In the genomic region with DNA sequence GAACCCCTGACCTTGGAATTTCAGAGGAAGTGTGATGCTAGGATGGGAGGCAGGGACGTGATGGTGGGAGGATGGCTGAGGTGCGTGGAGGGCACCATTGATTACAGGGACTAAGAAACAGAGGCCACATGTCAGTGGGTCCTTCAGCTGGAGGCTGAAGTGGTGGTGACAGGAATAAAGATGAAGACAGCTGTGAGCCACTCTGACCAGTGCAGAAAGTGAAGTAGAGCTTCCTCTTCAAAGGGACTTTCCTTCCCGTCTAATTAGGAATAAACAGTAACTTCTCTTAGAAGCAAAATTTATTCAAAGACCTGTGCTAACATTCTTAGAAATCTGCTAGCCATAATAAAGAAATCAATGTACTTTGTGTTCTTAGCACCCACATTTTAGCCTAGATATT, we compare ENCODE assay signal across 20 cellular contexts. TPM values are rescaled to one million over a fixed set of nuclear protein-coding genes. Genes with fewer than 3 reads are reported as not detected.
"Had no signal": no experiment of that assay in that cellular context is flagged by ENCODE, and none has a peak within 500 bp of the region (broad histone marks: within the 10 kb centered on the region; RNA-seq: fewer than 3 reads in every experiment).

No MANE protein-coding gene starts in this region.

- H3K27ac Mint-ChIP-seq: activated T-helper 2 cell treated with anti-CD3 and anti-CD28 coated beads, Interferon-gamma antibody, Interleukin-2, Interleukin-4, amounts not matched to agents 10 μg/mL and 5 μg/mL and 100 μg/mL, durations not matched to agents 14 hours and 24 hours and 36 hours; natural killer cell had no signal

- H3K9me3 Mint-ChIP-seq: activated T-helper 2 cell treated with anti-CD3 and anti-CD28 coated beads, Interferon-gamma antibody, Interleukin-2, Interleukin-4, amounts not matched to agents 10 μg/mL and 5 μg/mL and 100 μg/mL, durations not matched to agents 14 hours and 24 hours and 36 hours; natural killer cell had no signal

- H3K36me3 Mint-ChIP-seq: natural killer cell had no signal

- DNase-seq: activated CD4-positive, CD25-positive, alpha-beta regulatory T cell treated with anti-CD3 and anti-CD28 coated beads, Interleukin-2, amount 50 U/mL, for 72 hours; activated naive CD4-positive, alpha-beta T cell treated with anti-CD3 and anti-CD28 coated beads, Interleukin-2, amount 50 U/mL, for 16 hours; dorsolateral prefrontal cortex; islet precursor cell; left lung; natural killer cell; occipital lobe; right cardiac atrium; stimulated activated CD4-positive, alpha-beta T cell treated with anti-CD3 and anti-CD28 coated beads, Interleukin-4, amount 100 ng/mL, for 24 hours; stimulated activated naive CD4-positive, alpha-beta T cell treated with Interleukin-2 at 50 U/mL for 16 hours; substantia nigra; T-helper 9 cell; transverse colon had no signal

- ATAC-seq: left lung, natural killer cell, right cardiac atrium had no signal

- H3K27me3 Mint-ChIP-seq: progenitor cell of endocrine pancreas had no signal

- H3K4me3 Mint-ChIP-seq: natural killer cell had no signal

RNA-seq across cellular contexts. Expression of gene FABP6, which starts 43.4 kb away (rescaled TPM):
- total RNA-seq: activated CD8-positive, alpha-beta memory T cell treated with anti-CD3 and anti-CD28 coated beads for 36 hours; activated T-helper 2 cell treated with anti-CD3 and anti-CD28 coated beads, Interferon-gamma antibody, Interleukin-2, Interleukin-4, amounts not matched to agents 10 μg/mL and 5 μg/mL and 100 μg/mL, durations not matched to agents 14 hours and 24 hours and 36 hours; astrocyte; bronchial epithelial cell; chondrocyte; mucosa of gallbladder; natural killer cell; right cardiac atrium; transverse colon had no signal
